11 cellular contexts compared by ENCODE assay signal in genomic region chr16:694863-695354, GRCh38. TPM values are rescaled to one million over a fixed set of nuclear protein-coding genes. Genes with fewer than 3 reads are reported as not detected.
DNase-seq lines count a peak whose midpoint lies in the region; ATAC-seq and TF ChIP-seq lines count a peak whose summit lies in the region.
"Had no signal": no experiment of that assay in that cellular context is flagged by ENCODE, and none has a peak within 500 bp of the region (broad histone marks: within the 10 kb centered on the region; RNA-seq: fewer than 3 reads in every experiment).

No MANE protein-coding gene starts in this region.

- H3K9ac ChIP-seq in mammary epithelial cell (ENCODE audit: insufficient read depth, low read length): no peak overlapping the region

- H2AFZ ChIP-seq in mammary epithelial cell (ENCODE audit: low read depth, low read length): no peak overlapping the region

- peak overlapping the region; percentile 43 for H3K27ac ChIP-seq in CD4-positive, alpha-beta memory T cell (ENCODE audit: low read depth, low read length)
- H3K27ac ChIP-seq in HEK293 (ENCODE audit: extremely low read depth, low read depth, low read length): no peak overlapping the region
- H3K27ac ChIP-seq in mammary epithelial cell (ENCODE audit: insufficient read depth, low read depth, low read length): no peak overlapping the region

- no peaks in the 10 kb centered on the region for H3K27me3 Mint-ChIP-seq in CD4-positive, alpha-beta memory T cell
- peaks cover 15% of the 10 kb centered on the region for H3K27me3 Mint-ChIP-seq in activated T-helper 2 cell treated with anti-CD3 and anti-CD28 coated beads, Interferon-gamma antibody, Interleukin-2, Interleukin-4, amounts not matched to agents 10 μg/mL and 5 μg/mL and 100 μg/mL, durations not matched to agents 14 hours and 24 hours and 36 hours (ENCODE audit: low read depth)
- peaks cover 23% of the 10 kb centered on the region for H3K27me3 Mint-ChIP-seq in chondrocyte (ENCODE audit: low read depth)

- POLR2A ChIA-PET in CD4-positive, alpha-beta memory T cell (lab: Charles Lee; ENCODE audit: partially characterized antibody): interaction anchor here (0.6 to 8.0 kb wide), 21 partner anchors 9 to 299 kb away, joined by 3 to 212 read pairs (median 9); partner anchors contain the start of genes ANTKMT, CAPN15, CCDC78 and CHTF18
- POLR2A ChIA-PET in HEK293 (lab: Yijun Ruan, JAX): interaction anchor here (0.9 to 1.9 kb wide), 13 partner anchors 8 to 112 kb away, joined by 3 to 8 read pairs (median 4); partner anchors contain the start of genes ANTKMT, JMJD8, RHBDL1 and STUB1

- no peak for DNase-seq in CD4-positive, alpha-beta memory T cell
- no peak for DNase-seq in mammary epithelial cell
- DNase-seq in activated T-helper 2 cell treated with anti-CD3 and anti-CD28 coated beads, Interferon-gamma antibody, Interleukin-2, Interleukin-4, amounts not matched to agents 10 μg/mL and 5 μg/mL and 100 μg/mL, durations not matched to agents 14 hours and 24 hours and 36 hours (ENCODE audit: low spot score): no peak
- DNase-seq in chondrocyte (ENCODE audit: low spot score): no peak
- DNase-seq in Right ventricle myocardium inferior (ENCODE audit: missing footprints): no peak
- DNase-seq: NCI-H524 treated with DMSO at 0.1 percent for 48 hours had no signal

- TF ChIP-seq CTCF in HEK293 (tag by site-specific recombination; IDR thresholded peaks at IDR 0.05): no peak
- TF ChIP-seq CTCF in mammary epithelial cell (conservative IDR thresholded peaks at IDR 0.05 in 1 of 2, IDR thresholded peaks at IDR 0.05 in 1 of 2; ENCODE audit: extremely low read depth in 1 of 2, insufficient read depth in 1 of 2, low read depth in 1 of 2, low read length in 2 of 2): no peak
- no peak for TF ChIP-seq CTCF in chondrocyte (IDR thresholded peaks at IDR 0.05)

- ATAC-seq in GM21717 (IDR thresholded peaks at IDR 0.05; ENCODE audit: unreplicated experiment) (no peak), Right ventricle myocardium inferior (no peak)
- ATAC-seq: sciatic nerve had no signal

- H3K27ac Mint-ChIP-seq in CD4-positive, alpha-beta memory T cell: peak overlapping the region in 1 of 7 donors; percentile 38
- no peak overlapping the region for H3K27ac Mint-ChIP-seq in activated T-helper 2 cell treated with anti-CD3 and anti-CD28 coated beads, Interferon-gamma antibody, Interleukin-2, Interleukin-4, amounts not matched to agents 10 μg/mL and 5 μg/mL and 100 μg/mL, durations not matched to agents 14 hours and 24 hours and 36 hours
- no peak overlapping the region for H3K27ac Mint-ChIP-seq in chondrocyte (ENCODE audit: unreplicated experiment)

- peak overlapping the region; percentile 49 to 52 for H3K4me3 ChIP-seq in CD4-positive, alpha-beta memory T cell (ENCODE audit: low read length in 2 of 2)
- H3K4me3 ChIP-seq in HEK293 (ENCODE audit: low read depth, low read length) (peak overlapping the region; percentile 28), mammary epithelial cell (replicated peaks in 1 of 3; ENCODE audit: insufficient read depth in 1 of 3, low read depth in 2 of 3, low read length in 3 of 3) (peak overlapping the region in 2 of 3 experiments; percentile 7 to 19), mononuclear cell (ENCODE audit: low read length) (peak overlapping the region; percentile 23)

- H3K4me1 Mint-ChIP-seq in CD4-positive, alpha-beta memory T cell: peaks cover 16 to 60% (median 30%) of the 10 kb centered on the region in 4 donors
- H3K4me1 Mint-ChIP-seq in activated T-helper 2 cell treated with anti-CD3 and anti-CD28 coated beads, Interferon-gamma antibody, Interleukin-2, Interleukin-4, amounts not matched to agents 10 μg/mL and 5 μg/mL and 100 μg/mL, durations not matched to agents 14 hours and 24 hours and 36 hours (ENCODE audit: low read depth): peaks cover 6% of the 10 kb centered on the region
- H3K4me1 Mint-ChIP-seq in chondrocyte (ENCODE audit: low read depth): peaks cover 5% of the 10 kb centered on the region

- in situ Hi-C loops in mammary epithelial cell (cut with MboI; ENCODE audit: low sequenced_read_pairs in 2 of 2): no loop called here

- BruUV-seq in mammary epithelial cell (replicated peaks; lab: Mats Ljungman, UMichigan): no TSS peak

- no peaks in the 10 kb centered on the region for H3K27me3 ChIP-seq in CD4-positive, alpha-beta memory T cell (ENCODE audit: insufficient read depth, low read length)
- H3K27me3 ChIP-seq in mammary epithelial cell (ENCODE audit: insufficient read depth, low read length) (peaks cover 13% of the 10 kb centered on the region), mononuclear cell (ENCODE audit: insufficient read depth, low read length) (peaks cover 28% of the 10 kb centered on the region)

- CTCF ChIA-PET in CD4-positive, alpha-beta memory T cell (lab: Charles Lee; ENCODE audit: partially characterized antibody): interaction anchor here (0.7 to 2.3 kb wide), 7 partner anchors 9 to 116 kb away, joined by 3 to 8 read pairs (median 3); partner anchors contain the start of gene RHOT2
- CTCF ChIA-PET in HEK293 (lab: Yijun Ruan, JAX) (interaction anchor here (1.0 to 2.0 kb wide), 2 partner anchors 9 to 18 kb away, joined by 3 to 8 read pairs; no protein-coding TSS in a partner anchor), mammary epithelial cell (lab: Charles Lee; ENCODE audit: low non-redundant PET) (no interaction called here)

- peak overlapping the region; percentile 20 to 84 (median 53) for H3K4me3 Mint-ChIP-seq in CD4-positive, alpha-beta memory T cell
- no peak overlapping the region for H3K4me3 Mint-ChIP-seq in activated T-helper 2 cell treated with anti-CD3 and anti-CD28 coated beads, Interferon-gamma antibody, Interleukin-2, Interleukin-4, amounts not matched to agents 10 μg/mL and 5 μg/mL and 100 μg/mL, durations not matched to agents 14 hours and 24 hours and 36 hours (ENCODE audit: low read depth)
- no peak overlapping the region for H3K4me3 Mint-ChIP-seq in chondrocyte (ENCODE audit: unreplicated experiment)

- no CpG with 5 or more reads among the region's 37 CpGs for WGBS in mammary epithelial cell (ENCODE audit: low coverage, missing lambda C conversion rate)

- no peaks in the 10 kb centered on the region for H3K79me2 ChIP-seq in mammary epithelial cell (ENCODE audit: insufficient read depth, low read length)

- H3K9me3 ChIP-seq in CD4-positive, alpha-beta memory T cell (ENCODE audit: control insufficient read depth in 1 of 2, low read length in 2 of 2): no peaks in the 10 kb centered on the region
- no peaks in the 10 kb centered on the region for H3K9me3 ChIP-seq in HEK293 (ENCODE audit: control insufficient read depth, insufficient read depth, low read depth, low read length)
- H3K9me3 ChIP-seq in mammary epithelial cell (replicated peaks; ENCODE audit: insufficient read depth, low read length): no peaks in the 10 kb centered on the region
- no peaks in the 10 kb centered on the region for H3K9me3 ChIP-seq in mononuclear cell (ENCODE audit: low read depth, low read length)

- H3K36me3 Mint-ChIP-seq in CD4-positive, alpha-beta memory T cell: peaks cover 0 to 9% of the 10 kb centered on the region in 2 donors
- peaks cover 6% of the 10 kb centered on the region for H3K36me3 Mint-ChIP-seq in activated T-helper 2 cell treated with anti-CD3 and anti-CD28 coated beads, Interferon-gamma antibody, Interleukin-2, Interleukin-4, amounts not matched to agents 10 μg/mL and 5 μg/mL and 100 μg/mL, durations not matched to agents 14 hours and 24 hours and 36 hours (ENCODE audit: low read depth)
- peaks cover 1% of the 10 kb centered on the region for H3K36me3 Mint-ChIP-seq in chondrocyte (ENCODE audit: low read depth)

- H4K20me1 ChIP-seq in mammary epithelial cell (ENCODE audit: insufficient read depth, low read length): no peaks in the 10 kb centered on the region

- dilution Hi-C loops in mammary epithelial cell (cut with HindIII; ENCODE audit: low sequenced_read_pairs): no loop called here

- H3K4me1 ChIP-seq in CD4-positive, alpha-beta memory T cell (ENCODE audit: insufficient read depth, low read length): peaks cover 40% of the 10 kb centered on the region
- no peaks in the 10 kb centered on the region for H3K4me1 ChIP-seq in HEK293 (ENCODE audit: control insufficient read depth, insufficient read depth, low read length)
- H3K4me1 ChIP-seq in mammary epithelial cell (ENCODE audit: insufficient read depth, low read length): peaks cover 10% of the 10 kb centered on the region
- peaks cover 25% of the 10 kb centered on the region for H3K4me1 ChIP-seq in mononuclear cell (ENCODE audit: insufficient read depth, low read length)

- no peaks in the 10 kb centered on the region for H3K36me3 ChIP-seq in CD4-positive, alpha-beta memory T cell (ENCODE audit: insufficient read depth, low read length)
- H3K36me3 ChIP-seq in HEK293 (ENCODE audit: control insufficient read depth in 2 of 2, insufficient read depth in 1 of 2, low read length in 2 of 2) (no peaks in the 10 kb centered on the region), mammary epithelial cell (ENCODE audit: insufficient read depth, low read length) (no peaks in the 10 kb centered on the region)

- peak overlapping the region; percentile 41 for H3K4me2 ChIP-seq in mammary epithelial cell (ENCODE audit: insufficient read depth, low read depth, low read length)

- H3K9me3 Mint-ChIP-seq in CD4-positive, alpha-beta memory T cell: peaks cover 0 to 4% (median 0%) of the 10 kb centered on the region in 8 donors
- H3K9me3 Mint-ChIP-seq in activated T-helper 2 cell treated with anti-CD3 and anti-CD28 coated beads, Interferon-gamma antibody, Interleukin-2, Interleukin-4, amounts not matched to agents 10 μg/mL and 5 μg/mL and 100 μg/mL, durations not matched to agents 14 hours and 24 hours and 36 hours: no peaks in the 10 kb centered on the region
- H3K9me3 Mint-ChIP-seq in chondrocyte (ENCODE audit: low read depth): no peaks in the 10 kb centered on the region
- H3K9me3 Mint-ChIP-seq: activated T-helper 1 cell treated with anti-CD3 and anti-CD28 coated beads, Interleukin-12 subunit alpha, Interleukin-12 subunit beta, Interleukin-2, Interleukin-4 antibody, amounts not matched to agents 30 ng/mL and 10 ng/mL and 1 ng/mL, durations not matched to agents 14 hours and 24 hours and 36 hours had no signal

- intact Hi-C loops in CD4-positive, alpha-beta memory T cell (cut with micrococcal nuclease): no loop called here
- intact Hi-C loops in mammary epithelial cell (cut with micrococcal nuclease): no loop called here
- intact Hi-C loops in activated T-helper 2 cell treated with anti-CD3 and anti-CD28 coated beads, Interferon-gamma antibody, Interleukin-2, Interleukin-4, amounts not matched to agents 10 μg/mL and 5 μg/mL and 100 μg/mL, durations not matched to agents 14 hours and 24 hours and 36 hours (cut with micrococcal nuclease): no loop called here
- intact Hi-C loops in Right ventricle myocardium inferior (cut with DNase I): no loop called here

RNA-seq across cellular contexts. Expression of gene WDR24, which starts 4.7 kb away (rescaled TPM):
- total RNA-seq in CD4-positive, alpha-beta memory T cell: 10 to 100 TPM; 15.5 to 16.1 TPM
- polyA plus RNA-seq in CD4-positive, alpha-beta memory T cell: 10 to 100 TPM; 10.2 to 12.2 TPM
- total RNA-seq in mammary epithelial cell: 10 to 100 TPM in 1 of 2 donors, 1 to 10 TPM in 1; 5.3 to 10.3 TPM
- polyA plus RNA-seq in mammary epithelial cell: 4.3 TPM
- polyA minus RNA-seq in mammary epithelial cell: 6.9 TPM
- total RNA-seq in mononuclear cell: 4.4 TPM
- total RNA-seq in activated T-helper 2 cell treated with anti-CD3 and anti-CD28 coated beads, Interferon-gamma antibody, Interleukin-2, Interleukin-4, amounts not matched to agents 10 μg/mL and 5 μg/mL and 100 μg/mL, durations not matched to agents 14 hours and 24 hours and 36 hours: 19.0 and 20.9 TPM in 2 replicates
- 12.6 to 17.7 TPM (median 13.7 TPM) in 3 replicates for total RNA-seq in chondrocyte
- 7.8 TPM for total RNA-seq in Right ventricle myocardium inferior

RNA-seq across cellular contexts. Expression of gene FBXL16, which starts 10.7 kb away (rescaled TPM):
- total RNA-seq in CD4-positive, alpha-beta memory T cell: 10 to 100 TPM; 58.4 to 59.5 TPM
- 10 to 100 TPM in 1 of 2 donors, 1 to 10 TPM in 1; 9.3 to 38.6 TPM for polyA plus RNA-seq in CD4-positive, alpha-beta memory T cell
- total RNA-seq in mammary epithelial cell (1 to 10 TPM in 1 of 2 donors, under 1 TPM in 1; 0.33 to 2.6 TPM), mononuclear cell (1.7 TPM), chondrocyte (0.53 to 0.87 TPM (median 0.82 TPM) in 3 replicates), Right ventricle myocardium inferior (not detected)
- polyA plus RNA-seq in mammary epithelial cell: 0.53 TPM
- 1.8 TPM for polyA minus RNA-seq in mammary epithelial cell
- 5.8 and 6.4 TPM in 2 replicates for total RNA-seq in activated T-helper 2 cell treated with anti-CD3 and anti-CD28 coated beads, Interferon-gamma antibody, Interleukin-2, Interleukin-4, amounts not matched to agents 10 μg/mL and 5 μg/mL and 100 μg/mL, durations not matched to agents 14 hours and 24 hours and 36 hours

RNA-seq across cellular contexts. Expression of gene JMJD8, which starts 10.8 kb away (rescaled TPM):
- total RNA-seq in CD4-positive, alpha-beta memory T cell: 10 to 100 TPM; 45.0 to 49.0 TPM
- polyA plus RNA-seq in CD4-positive, alpha-beta memory T cell: 10 to 100 TPM; 43.9 to 60.3 TPM
- 10 to 100 TPM; 21.2 to 32.4 TPM for total RNA-seq in mammary epithelial cell
- 42.5 TPM for polyA plus RNA-seq in mammary epithelial cell
- polyA minus RNA-seq in mammary epithelial cell: 18.5 TPM
- total RNA-seq in mononuclear cell: 25.0 TPM
- 48.8 and 52.9 TPM in 2 replicates for total RNA-seq in activated T-helper 2 cell treated with anti-CD3 and anti-CD28 coated beads, Interferon-gamma antibody, Interleukin-2, Interleukin-4, amounts not matched to agents 10 μg/mL and 5 μg/mL and 100 μg/mL, durations not matched to agents 14 hours and 24 hours and 36 hours
- 38.8 to 56.5 TPM (median 39.2 TPM) in 3 replicates for total RNA-seq in chondrocyte
- 46.4 TPM for total RNA-seq in Right ventricle myocardium inferior

RNA-seq across cellular contexts. Expression of gene STUB1, which starts 14.7 kb away (rescaled TPM):
- 100 to 1,000 TPM in 1 of 2 experiments, 10 to 100 TPM in 1; 97.2 to 110 TPM for total RNA-seq in CD4-positive, alpha-beta memory T cell
- 100 to 1,000 TPM; 147 to 181 TPM for polyA plus RNA-seq in CD4-positive, alpha-beta memory T cell
- total RNA-seq in mammary epithelial cell: 100 to 1,000 TPM; 126 to 156 TPM
- 189 TPM for polyA plus RNA-seq in mammary epithelial cell
- 105 TPM for polyA minus RNA-seq in mammary epithelial cell
- total RNA-seq in mononuclear cell: 39.0 TPM
- 84.1 and 91.2 TPM in 2 replicates for total RNA-seq in activated T-helper 2 cell treated with anti-CD3 and anti-CD28 coated beads, Interferon-gamma antibody, Interleukin-2, Interleukin-4, amounts not matched to agents 10 μg/mL and 5 μg/mL and 100 μg/mL, durations not matched to agents 14 hours and 24 hours and 36 hours
- 89.7 to 139 TPM (median 96.1 TPM) in 3 replicates for total RNA-seq in chondrocyte
- 120 TPM for total RNA-seq in Right ventricle myocardium inferior

RNA-seq across cellular contexts. Expression of gene RHBDL1, which starts 19.4 kb away (rescaled TPM):
- 1 to 10 TPM; 2.2 to 2.4 TPM for total RNA-seq in CD4-positive, alpha-beta memory T cell
- 1 to 10 TPM; 2.1 to 2.8 TPM for polyA plus RNA-seq in CD4-positive, alpha-beta memory T cell
- total RNA-seq in mammary epithelial cell (1 to 10 TPM; 3.2 to 6.1 TPM), mononuclear cell (0.84 TPM), chondrocyte (1.9 to 3.5 TPM (median 3.0 TPM) in 3 replicates), Right ventricle myocardium inferior (2.1 TPM)
- polyA plus RNA-seq in mammary epithelial cell: 2.1 TPM
- not detected for polyA minus RNA-seq in mammary epithelial cell
- 1.3 and 1.4 TPM in 2 replicates for total RNA-seq in activated T-helper 2 cell treated with anti-CD3 and anti-CD28 coated beads, Interferon-gamma antibody, Interleukin-2, Interleukin-4, amounts not matched to agents 10 μg/mL and 5 μg/mL and 100 μg/mL, durations not matched to agents 14 hours and 24 hours and 36 hours

Comparison
In these comparisons a context has a peak if more than half of its experiments do, and no peak if none do; other contexts are left out.
1. H3K4me3 Mint-ChIP-seq: peak in CD4-positive, alpha-beta memory T cell (8 of 8); none in activated T-helper 2 cell treated with anti-CD3 and anti-CD28 coated beads, Interferon-gamma antibody, Interleukin-2, Interleukin-4, amounts not matched to agents 10 μg/mL and 5 μg/mL and 100 μg/mL, durations not matched to agents 14 hours and 24 hours and 36 hours (single experiment) and chondrocyte (single experiment).
2. Peak in every context shown above with its lines, with median percentiles within 50 percentile points of each other: H3K4me3 ChIP-seq.